ENCODE assay signal across 16 cellular contexts in genomic region chr9:38312406-38312805, GRCh38.
A peak's percentile ranks its signal among the peaks of the same experiment; 100 is the strongest.
DNase-seq lines count a peak whose midpoint lies in the region; ATAC-seq and TF ChIP-seq lines count a peak whose summit lies in the region.
"Had no signal": no experiment of that assay in that cellular context is flagged by ENCODE, and none has a peak within 500 bp of the region (broad histone marks: within the 10 kb centered on the region; RNA-seq: fewer than 3 reads in every experiment).

No MANE protein-coding gene starts in this region.

- no peak overlapping the region for H2BK15ac ChIP-seq in neuronal stem cell (ENCODE audit: low read length)

- TF ChIP-seq CTCF in hepatocyte (IDR thresholded peaks at IDR 0.05; ENCODE audit: poor library complexity) = no peak

- no peak overlapping the region for H4K91ac ChIP-seq in neuronal stem cell (ENCODE audit: low read depth, low read length, poor library complexity)

- no peaks in the 10 kb centered on the region for H3K79me1 ChIP-seq in neuronal stem cell (ENCODE audit: low read depth, low read length)

- no peak overlapping the region for H3K9ac ChIP-seq in neuronal stem cell (ENCODE audit: low read depth, low read length, poor library complexity)
- H3K9ac ChIP-seq: BLaER1 had no signal

- no peaks in the 10 kb centered on the region for H3K9me2 ChIP-seq in hepatocyte (replicated peaks; ENCODE audit: insufficient read depth)

- H4K8ac ChIP-seq in neuronal stem cell (ENCODE audit: low read depth, low read length) = no peak overlapping the region

- H3K14ac ChIP-seq in neuronal stem cell (ENCODE audit: low read length) = no peak overlapping the region

- no peak overlapping the region for H3K27ac Mint-ChIP-seq in stimulated activated naive CD8-positive, alpha-beta T cell treated with anti-CD3 and anti-CD28 coated beads, Interleukin-15, amount 100 ng/mL, for 72 hours
- H3K27ac Mint-ChIP-seq: B cell; CD4-positive, CD25-positive, alpha-beta regulatory T cell; CD8-positive, alpha-beta T cell had no signal

- H3K9me3 ChIP-seq in hepatocyte (ENCODE audit: low read depth) (no peaks in the 10 kb centered on the region), neuronal stem cell (replicated peaks in 1 of 2; ENCODE audit: control insufficient read depth in 2 of 2, insufficient read depth in 1 of 2, low read depth in 1 of 2, low read length in 2 of 2) (no peaks in the 10 kb centered on the region)
- H3K9me3 ChIP-seq: BLaER1, Caco-2, HAP-1 had no signal

- H3K4me1 ChIP-seq in hepatocyte (ENCODE audit: insufficient read depth) (peaks cover 25% of the 10 kb centered on the region), neuronal stem cell (ENCODE audit: control insufficient read depth in 2 of 2, insufficient read depth in 1 of 2, low read depth in 1 of 2, low read length in 2 of 2) (peaks cover 14 to 17% of the 10 kb centered on the region in 2 donors)

- no peak for ATAC-seq in HG03095 (IDR thresholded peaks at IDR 0.05; ENCODE audit: unreplicated experiment)
- ATAC-seq in stimulated activated naive CD8-positive, alpha-beta T cell treated with anti-CD3 and anti-CD28 coated beads, Interleukin-15, amount 100 ng/mL, for 72 hours = no peak
- ATAC-seq: CD8-positive, alpha-beta T cell had no signal

- DNase-seq in DMS53 (lab: John Stamatoyannopoulos, UW) = peak; percentile 44
- DNase-seq in DMS53 treated with DMSO at 0.1 percent for 48 hours (lab: John Stamatoyannopoulos, UW; ENCODE audit: unreplicated experiment) = no peak
- no peak for DNase-seq in hepatocyte (ENCODE audit: low spot score)
- DNase-seq in neuronal stem cell (ENCODE audit: low spot score) = no peak
- no peak for DNase-seq in stimulated activated naive CD8-positive, alpha-beta T cell treated with anti-CD3 and anti-CD28 coated beads, Interleukin-15, amount 100 ng/mL, for 72 hours
- DNase-seq: Caco-2; CD4-positive, CD25-positive, alpha-beta regulatory T cell; CD8-positive, alpha-beta T cell; GF-D8; GOT3 had no signal

- H3K36me3 ChIP-seq in hepatocyte (replicated peaks; ENCODE audit: insufficient read depth, low read depth) = no peaks in the 10 kb centered on the region
- no peaks in the 10 kb centered on the region for H3K36me3 ChIP-seq in neuronal stem cell (replicated peaks in 1 of 2; ENCODE audit: control insufficient read depth in 2 of 2, insufficient read depth in 2 of 2, low read length in 2 of 2)
- H3K36me3 ChIP-seq: BLaER1, HAP-1 had no signal

- H3K18ac ChIP-seq in neuronal stem cell (ENCODE audit: low read length) = peak overlapping the region; percentile 21

- H3K23ac ChIP-seq in neuronal stem cell (ENCODE audit: low read depth, low read length, poor library complexity) = no peak overlapping the region

- no peak overlapping the region for H2AK5ac ChIP-seq in neuronal stem cell (ENCODE audit: low read depth, low read length)

- H2BK5ac ChIP-seq in neuronal stem cell (ENCODE audit: low read length) = no peak overlapping the region

- no peaks in the 10 kb centered on the region for H3K79me2 ChIP-seq in hepatocyte

- 95% methylated on average over 4 of the region's 4 CpGs for WGBS in hepatocyte (ENCODE audit: low lambda C conversion rate, missing lambda C conversion rate)
- WGBS in neuronal stem cell (ENCODE audit: extremely low coverage in 2 of 2, insufficient read length in 2 of 2, insufficient replicate concordance in 1 of 2), 2 donors = no CpG with 5 or more reads among the region's 4 CpGs

- H4K20me1 ChIP-seq in hepatocyte (ENCODE audit: insufficient read depth, poor library complexity, severe bottlenecking) = no peaks in the 10 kb centered on the region
- H4K20me1 ChIP-seq: BLaER1 had no signal

- no peak overlapping the region for H3K4me2 ChIP-seq in hepatocyte
- H3K4me2 ChIP-seq in neuronal stem cell (ENCODE audit: insufficient read depth, low read length, poor library complexity, severe bottlenecking) = no peak overlapping the region
- H3K4me2 ChIP-seq: BLaER1 had no signal

- no peak overlapping the region for H2BK120ac ChIP-seq in neuronal stem cell (ENCODE audit: low read depth, low read length)

- no peak overlapping the region for H2BK12ac ChIP-seq in neuronal stem cell (ENCODE audit: low read length)

- H3K4ac ChIP-seq in neuronal stem cell (ENCODE audit: low read length) = no peak overlapping the region

- peaks cover 32% of the 10 kb centered on the region for H3K27me3 Mint-ChIP-seq in stimulated activated naive CD8-positive, alpha-beta T cell treated with anti-CD3 and anti-CD28 coated beads, Interleukin-15, amount 100 ng/mL, for 72 hours

- no peak overlapping the region for H2AFZ ChIP-seq in hepatocyte
- no peak overlapping the region for H2AFZ ChIP-seq in neuronal stem cell (ENCODE audit: low read length)

- H3K4me3 ChIP-seq in hepatocyte = no peak overlapping the region
- H3K4me3 ChIP-seq in neuronal stem cell (ENCODE audit: low read length in 2 of 2) = no peak overlapping the region
- H3K4me3 ChIP-seq: BLaER1, HAP-1 had no signal

- H3K27ac ChIP-seq in hepatocyte (peak overlapping the region; percentile 91), neuronal stem cell (replicated peaks; ENCODE audit: low read length) (no peak overlapping the region)
- H3K27ac ChIP-seq: 22Rv1, BLaER1, C4-2B had no signal

- H3K4me3 Mint-ChIP-seq in stimulated activated naive CD8-positive, alpha-beta T cell treated with anti-CD3 and anti-CD28 coated beads, Interleukin-15, amount 100 ng/mL, for 72 hours = no peak overlapping the region
- H3K4me3 Mint-ChIP-seq: B cell; CD4-positive, CD25-positive, alpha-beta regulatory T cell; CD8-positive, alpha-beta T cell had no signal

- no peaks in the 10 kb centered on the region for H3K9me3 Mint-ChIP-seq in stimulated activated naive CD8-positive, alpha-beta T cell treated with anti-CD3 and anti-CD28 coated beads, Interleukin-15, amount 100 ng/mL, for 72 hours
- H3K9me3 Mint-ChIP-seq: CD4-positive, CD25-positive, alpha-beta regulatory T cell; CD8-positive, alpha-beta T cell had no signal

- H3K27me3 ChIP-seq in hepatocyte = no peaks in the 10 kb centered on the region
- H3K27me3 ChIP-seq in neuronal stem cell (ENCODE audit: control insufficient read depth in 3 of 3, insufficient read depth in 3 of 3, low read depth in 1 of 3, low read length in 3 of 3) = peaks cover 0 to 13% (median 0%) of the 10 kb centered on the region in 3 experiments
- H3K27me3 ChIP-seq: BLaER1 had no signal

- no peaks in the 10 kb centered on the region for H3K4me1 Mint-ChIP-seq in stimulated activated naive CD8-positive, alpha-beta T cell treated with anti-CD3 and anti-CD28 coated beads, Interleukin-15, amount 100 ng/mL, for 72 hours
- H3K4me1 Mint-ChIP-seq: B cell; CD4-positive, CD25-positive, alpha-beta regulatory T cell had no signal
